Comparison of ENCODE assay signal across 36 cellular contexts in the genomic region with DNA sequence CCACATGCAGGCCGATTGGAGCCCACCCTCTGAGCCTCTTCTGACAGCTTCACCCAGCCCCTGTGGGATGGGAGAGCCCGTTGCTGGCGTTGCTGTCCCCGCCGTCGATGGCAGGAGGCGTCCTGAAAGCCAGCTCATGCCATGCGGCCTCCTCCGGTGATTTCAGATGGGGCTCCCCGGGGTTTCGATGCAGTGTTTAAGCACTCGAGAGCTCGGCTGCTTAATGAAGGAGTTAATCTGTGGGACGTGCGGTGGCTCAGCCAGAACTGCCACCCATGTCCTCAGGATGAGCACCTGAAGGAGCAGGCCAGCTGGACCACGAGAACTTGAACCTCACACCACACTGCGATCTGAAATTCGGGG.
"Had no signal": no experiment of that assay in that cellular context is flagged by ENCODE, and none has a peak within 500 bp of the region (broad histone marks: within the 10 kb centered on the region; RNA-seq: fewer than 3 reads in every experiment).

No MANE protein-coding gene starts in this region.

- H3K36me3 Mint-ChIP-seq: activated naive CD4-positive, alpha-beta T cell treated with anti-CD3 and anti-CD28 coated beads, Interleukin-2, amount 50 U/mL, for 24 hours; activated naive CD8-positive, alpha-beta T cell treated with anti-CD3 and anti-CD28 coated beads, Interleukin-2, amount 10 ng/mL, durations not matched to agents 7 days and 5 days; T-cell had no signal

- H3K27me3 ChIP-seq: ascending aorta, cardiac muscle cell, colonic mucosa, Peyer's patch had no signal

- H3K27ac ChIP-seq: ascending aorta, cardiac muscle cell, colonic mucosa, Peyer's patch, VCaP had no signal

- H3K9me3 Mint-ChIP-seq: activated CD4-positive, alpha-beta T cell treated with anti-CD3 and anti-CD28 coated beads, Interleukin-2, amount 10 ng/mL, durations not matched to agents 24 days and 14 days; activated naive CD4-positive, alpha-beta T cell treated with anti-CD3 and anti-CD28 coated beads, Interleukin-2, amount 50 U/mL, for 24 hours; activated naive CD8-positive, alpha-beta T cell treated with anti-CD3 and anti-CD28 coated beads, Interleukin-2, amount 10 ng/mL, durations not matched to agents 7 days and 5 days; activated T-cell treated with anti-CD3 and anti-CD28 coated beads, Interleukin-2, amount 50 U/mL, for 24 hours; activated T-helper 2 cell treated with anti-CD3 and anti-CD28 coated beads, Interferon-gamma antibody, Interleukin-2, Interleukin-4, amounts not matched to agents 10 μg/mL and 5 μg/mL and 100 μg/mL, durations not matched to agents 14 hours and 24 hours and 36 hours; central memory CD8-positive, alpha-beta T cell; T-cell had no signal

- H3K4me1 Mint-ChIP-seq: activated CD4-positive, alpha-beta T cell treated with anti-CD3 and anti-CD28 coated beads, Interleukin-2, amount 10 ng/mL, durations not matched to agents 24 days and 14 days; activated naive CD4-positive, alpha-beta T cell treated with anti-CD3 and anti-CD28 coated beads, Interleukin-2, amount 50 U/mL, for 24 hours; activated naive CD8-positive, alpha-beta T cell treated with anti-CD3 and anti-CD28 coated beads, Interleukin-2, amount 10 ng/mL, durations not matched to agents 7 days and 5 days had no signal

- H3K9me3 ChIP-seq: ascending aorta, colonic mucosa, Peyer's patch had no signal

- H3K27ac Mint-ChIP-seq: activated CD4-positive, alpha-beta T cell treated with anti-CD3 and anti-CD28 coated beads, Interleukin-2, amount 10 ng/mL, durations not matched to agents 24 days and 14 days; activated CD8-positive, alpha-beta T cell treated with anti-CD3 and anti-CD28 coated beads, Interleukin-2, amount 10 ng/mL, durations not matched to agents 7 days and 5 days; activated naive CD4-positive, alpha-beta T cell treated with anti-CD3 and anti-CD28 coated beads, Interleukin-2, amount 50 U/mL, for 24 hours; activated naive CD8-positive, alpha-beta T cell treated with anti-CD3 and anti-CD28 coated beads, Interleukin-2, amount 10 ng/mL, durations not matched to agents 7 days and 5 days; activated T-cell treated with anti-CD3 and anti-CD28 coated beads, Interleukin-2, amount 50 U/mL, for 24 hours; activated T-helper 2 cell treated with anti-CD3 and anti-CD28 coated beads, Interferon-gamma antibody, Interleukin-2, Interleukin-4, amounts not matched to agents 10 μg/mL and 5 μg/mL and 100 μg/mL, durations not matched to agents 14 hours and 24 hours and 36 hours; T-cell had no signal

- H3K4me3 Mint-ChIP-seq: activated CD4-positive, alpha-beta T cell treated with anti-CD3 and anti-CD28 coated beads, Interleukin-2, amount 10 ng/mL, durations not matched to agents 24 days and 14 days; activated CD8-positive, alpha-beta T cell treated with anti-CD3 and anti-CD28 coated beads, Interleukin-2, amount 10 ng/mL, durations not matched to agents 7 days and 5 days; activated naive CD4-positive, alpha-beta T cell treated with anti-CD3 and anti-CD28 coated beads, Interleukin-2, amount 50 U/mL, for 24 hours; activated naive CD8-positive, alpha-beta T cell treated with anti-CD3 and anti-CD28 coated beads, Interleukin-2, amount 10 ng/mL, durations not matched to agents 7 days and 5 days; activated T-cell treated with anti-CD3 and anti-CD28 coated beads, Interleukin-2, amount 50 U/mL, for 24 hours; central memory CD8-positive, alpha-beta T cell; T-cell had no signal

- H3K4me3 ChIP-seq: ascending aorta, cardiac muscle cell, colonic mucosa, Peyer's patch had no signal

- H3K36me3 ChIP-seq: ascending aorta, cardiac muscle cell, colonic mucosa, Peyer's patch had no signal

- ATAC-seq: activated CD8-positive, alpha-beta T cell treated with anti-CD3 and anti-CD28 coated beads, Interleukin-2, amount 10 ng/mL, durations not matched to agents 7 days and 5 days; PC-3; SK-N-SH treated with all-trans-retinoic acid at 6 μM for 48 hours; T-cell had no signal

- DNase-seq: activated CD4-positive, alpha-beta T cell treated with anti-CD3 and anti-CD28 coated beads for 1 hour; activated CD4-positive, alpha-beta T cell treated with anti-CD3 and anti-CD28 coated beads, Interleukin-2, amount 10 ng/mL, durations not matched to agents 24 days and 14 days; activated CD4-positive, alpha-beta T cell treated with anti-CD3 and anti-CD28 coated beads, Interleukin-2, amount 50 U/mL, for 48 hours; activated CD4-positive, CD25-positive, alpha-beta regulatory T cell; activated CD8-positive, alpha-beta T cell treated with anti-CD3 and anti-CD28 coated beads, Interleukin-2, amount 10 ng/mL, durations not matched to agents 7 days and 5 days; activated gamma-delta T cell; activated naive CD4-positive, alpha-beta T cell treated with Interleukin-2 at 50 U/mL for 16 hours; activated naive CD8-positive, alpha-beta T cell treated with anti-CD3 and anti-CD28 coated beads, Interleukin-2, amount 10 ng/mL, durations not matched to agents 7 days and 5 days; activated T-cell treated with anti-CD3 and anti-CD28 coated beads, Interleukin-2, amount 50 U/mL, for 24 hours; amygdala; colonic mucosa; Karpas-422; NCI-H1048; NCI-H1105 treated with DMSO at 0.1 percent for 48 hours; NCI-H1436; NCI-H1694; NCI-H1930; NCI-H2081 treated with DMSO at 0.1 percent for 48 hours; NCI-H2171; NCI-H510A; NCI-H69; NK-92 treated with Interleukin-12 subunit alpha and Interleukin-12 subunit beta, amount 100 ng/mL, for 24 hours; PC-3; Peyer's patch; RPMI8226; SIG-M5; T-cell; T-helper 2 cell; T-helper 9 cell had no signal

- H3K4me1 ChIP-seq: colonic mucosa had no signal
